ENCODE assay signal across 12 cellular contexts in the genomic region with DNA sequence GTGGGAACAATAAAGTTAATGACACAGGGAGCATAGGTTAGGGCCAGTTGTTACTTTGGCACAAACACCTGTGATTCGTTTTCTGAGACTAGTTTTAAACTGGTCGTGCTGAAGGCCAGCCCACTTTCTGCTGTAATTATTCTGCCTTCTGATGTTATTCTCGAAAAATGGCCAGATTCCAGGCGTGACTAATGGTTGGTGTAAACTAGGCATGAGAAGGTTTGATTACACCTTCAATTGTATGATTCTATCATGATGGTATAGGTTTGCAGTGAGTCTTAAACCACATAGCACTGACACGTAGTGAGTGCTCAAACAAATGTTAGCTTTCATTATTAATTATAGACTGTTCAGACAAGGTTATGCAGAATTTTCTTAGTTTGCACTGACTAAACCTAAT. TPM values are rescaled to one million over a fixed set of nuclear protein-coding genes. Genes with fewer than 3 reads are reported as not detected.
DNase-seq lines count a peak whose midpoint lies in the region; ATAC-seq and TF ChIP-seq lines count a peak whose summit lies in the region.
"Had no signal": no experiment of that assay in that cellular context is flagged by ENCODE, and none has a peak within 500 bp of the region (broad histone marks: within the 10 kb centered on the region; RNA-seq: fewer than 3 reads in every experiment).

No MANE protein-coding gene starts in this region.

- H3K9me3 ChIP-seq in mesenchymal stem cell (ENCODE audit: control insufficient read depth, low read length) = no peaks in the 10 kb centered on the region
- H3K9me3 ChIP-seq in hepatocyte (ENCODE audit: low read depth) = no peaks in the 10 kb centered on the region

- H3K9me2 ChIP-seq in hepatocyte (replicated peaks; ENCODE audit: insufficient read depth) = no peaks in the 10 kb centered on the region

- no peaks in the 10 kb centered on the region for H3K9me3 Mint-ChIP-seq in brain

- no peak overlapping the region for H2BK15ac ChIP-seq in mesenchymal stem cell (ENCODE audit: low read depth, poor library complexity, severe bottlenecking)

- H3K23ac ChIP-seq in mesenchymal stem cell (ENCODE audit: low read length in 2 of 2) = no peak overlapping the region

- H3K4me2 ChIP-seq in mesenchymal stem cell (ENCODE audit: low read length, poor library complexity, severe bottlenecking) (no peak overlapping the region), hepatocyte (no peak overlapping the region)

- H2AFZ ChIP-seq in mesenchymal stem cell (ENCODE audit: low read depth, low read length) (no peak overlapping the region), hepatocyte (no peak overlapping the region)

- TF ChIP-seq CTCF in brain (conservative IDR thresholded peaks at IDR 0.05) (no peak), hepatocyte (IDR thresholded peaks at IDR 0.05; ENCODE audit: poor library complexity) (no peak)

- no peak overlapping the region for H2AK5ac ChIP-seq in mesenchymal stem cell (ENCODE audit: low read length, severe bottlenecking)

- no peaks in the 10 kb centered on the region for H3K27me3 Mint-ChIP-seq in brain

- no peak overlapping the region for H3K27ac ChIP-seq in mesenchymal stem cell (ENCODE audit: low read length, poor library complexity, severe bottlenecking)
- H3K27ac ChIP-seq in hepatocyte = no peak overlapping the region

- H3K4ac ChIP-seq in mesenchymal stem cell (ENCODE audit: low read depth in 1 of 2, low read length in 2 of 2) = no peak overlapping the region

- H3K14ac ChIP-seq in mesenchymal stem cell (ENCODE audit: low read length in 2 of 2) = no peak overlapping the region

- no peak for ATAC-seq in GM21528 (IDR thresholded peaks at IDR 0.05; ENCODE audit: low FRiP score, unreplicated experiment)
- no peak for ATAC-seq in Right ventricle myocardium inferior

- H4K20me1 ChIP-seq in hepatocyte (ENCODE audit: insufficient read depth, poor library complexity, severe bottlenecking) = no peaks in the 10 kb centered on the region

- intact Hi-C loops in Right ventricle myocardium inferior (cut with DNase I) = no loop called here

- WGBS in mesenchymal stem cell = 77% methylated on average over 5 of the region's 5 CpGs
- 70% methylated on average over 5 of the region's 5 CpGs for WGBS in hepatocyte (ENCODE audit: low lambda C conversion rate, missing lambda C conversion rate)

- H2BK120ac ChIP-seq in mesenchymal stem cell (ENCODE audit: low read depth, low read length) = no peak overlapping the region

- H3K9ac ChIP-seq in mesenchymal stem cell (ENCODE audit: low read length) = peak overlapping the region; percentile 38

- H3K79me1 ChIP-seq in mesenchymal stem cell (replicated peaks; ENCODE audit: low read length, poor library complexity, severe bottlenecking) = peaks cover 14% of the 10 kb centered on the region

- H4K8ac ChIP-seq in mesenchymal stem cell (ENCODE audit: low read length) = no peak overlapping the region

- no peaks in the 10 kb centered on the region for H3K4me1 ChIP-seq in mesenchymal stem cell (ENCODE audit: control insufficient read depth, insufficient read depth, low read depth, low read length)
- H3K4me1 ChIP-seq in hepatocyte (ENCODE audit: insufficient read depth) = no peaks in the 10 kb centered on the region

- H4K91ac ChIP-seq in mesenchymal stem cell (ENCODE audit: low read length) = no peak overlapping the region

- peaks cover 3% of the 10 kb centered on the region for H3K4me1 Mint-ChIP-seq in brain

- peaks cover 60% of the 10 kb centered on the region for H3K36me3 Mint-ChIP-seq in brain

- no peaks in the 10 kb centered on the region for H3K79me2 ChIP-seq in hepatocyte

- H3K4me3 ChIP-seq in mesenchymal stem cell (ENCODE audit: insufficient read depth in 1 of 2, low read depth in 1 of 2, low read length in 2 of 2) (no peak overlapping the region), hepatocyte (no peak overlapping the region)

- no peak overlapping the region for H2BK5ac ChIP-seq in mesenchymal stem cell (ENCODE audit: low read depth, low read length, poor library complexity, severe bottlenecking)

- no peak overlapping the region for H2BK12ac ChIP-seq in mesenchymal stem cell (ENCODE audit: low read length in 2 of 2)

- peak overlapping the region in 3 of 5 experiments; percentile 40 to 74 (median 42) for H3K27ac Mint-ChIP-seq in brain

- H3K18ac ChIP-seq in mesenchymal stem cell (ENCODE audit: low read depth in 1 of 2, low read length in 2 of 2) = no peak overlapping the region

- H3K4me3 Mint-ChIP-seq in brain = no peak overlapping the region

- H3K27me3 ChIP-seq in mesenchymal stem cell (ENCODE audit: control insufficient read depth in 1 of 2, insufficient read depth in 1 of 2, low read length in 2 of 2) (no peaks in the 10 kb centered on the region), hepatocyte (no peaks in the 10 kb centered on the region)

- DNase-seq in ELR (ENCODE audit: low read depth) (peak; percentile 95), NCI-H2196 (lab: John Stamatoyannopoulos, UW; ENCODE audit: unreplicated experiment) (peak; percentile 61), mesenchymal stem cell (peak; percentile 44), hepatocyte (ENCODE audit: low spot score) (no peak), Right ventricle myocardium inferior (ENCODE audit: missing footprints) (no peak)
- no peak for DNase-seq in activated naive CD4-positive, alpha-beta T cell treated with Interleukin-2 at 50 U/mL for 16 hours
- DNase-seq: aorta; DND-41; stimulated activated naive CD4-positive, alpha-beta T cell; SW 1271 had no signal

- H3K36me3 ChIP-seq in mesenchymal stem cell (ENCODE audit: control insufficient read depth in 1 of 2, insufficient read depth in 2 of 2, low read depth in 1 of 2, low read length in 2 of 2) (peaks cover 24 to 70% of the 10 kb centered on the region in 2 experiments), hepatocyte (replicated peaks; ENCODE audit: insufficient read depth, low read depth) (no peaks in the 10 kb centered on the region)

RNA-seq across cellular contexts. Expression of a gene that starts 39.0 kb away (rescaled TPM):
- 2,462 TPM for polyA plus RNA-seq in brain (ENCODE audit: insufficient read depth, low read depth, low replicate concordance)
- 46.1 TPM for polyA plus RNA-seq in mesenchymal stem cell (2013, experiment 1 of 2)
- polyA plus RNA-seq in mesenchymal stem cell (2013, experiment 2 of 2) = 46.9 TPM
- 523 and 682 TPM in 2 replicates for total RNA-seq in hepatocyte
- 2,788 and 2,829 TPM in 2 replicates for polyA plus RNA-seq in hepatocyte
- total RNA-seq in Right ventricle myocardium inferior = 577 TPM

RNA-seq across cellular contexts. Expression of a gene that starts 45.4 kb away (rescaled TPM):
- 17.1 TPM for polyA plus RNA-seq in brain (ENCODE audit: insufficient read depth, low read depth, low replicate concordance)
- 3.6 TPM for polyA plus RNA-seq in mesenchymal stem cell (2013, experiment 1 of 2)
- polyA plus RNA-seq in mesenchymal stem cell (2013, experiment 2 of 2) = 3.8 TPM
- total RNA-seq in hepatocyte = 8.2 and 8.9 TPM in 2 replicates
- 13.2 and 15.0 TPM in 2 replicates for polyA plus RNA-seq in hepatocyte
- 5.6 TPM for total RNA-seq in Right ventricle myocardium inferior

Comparison
In these comparisons a context has a peak if more than half of its experiments do, and no peak if none do; other contexts are left out.
1. DNase-seq: peak in ELR (single experiment), NCI-H2196 (single experiment) and mesenchymal stem cell (single experiment); none in hepatocyte (single experiment), activated naive CD4-positive, alpha-beta T cell treated with Interleukin-2 at 50 U/mL for 16 hours (single experiment) and Right ventricle myocardium inferior (single experiment).